Comparison of ENCODE assay signal across 13 cellular contexts in the genomic region with DNA sequence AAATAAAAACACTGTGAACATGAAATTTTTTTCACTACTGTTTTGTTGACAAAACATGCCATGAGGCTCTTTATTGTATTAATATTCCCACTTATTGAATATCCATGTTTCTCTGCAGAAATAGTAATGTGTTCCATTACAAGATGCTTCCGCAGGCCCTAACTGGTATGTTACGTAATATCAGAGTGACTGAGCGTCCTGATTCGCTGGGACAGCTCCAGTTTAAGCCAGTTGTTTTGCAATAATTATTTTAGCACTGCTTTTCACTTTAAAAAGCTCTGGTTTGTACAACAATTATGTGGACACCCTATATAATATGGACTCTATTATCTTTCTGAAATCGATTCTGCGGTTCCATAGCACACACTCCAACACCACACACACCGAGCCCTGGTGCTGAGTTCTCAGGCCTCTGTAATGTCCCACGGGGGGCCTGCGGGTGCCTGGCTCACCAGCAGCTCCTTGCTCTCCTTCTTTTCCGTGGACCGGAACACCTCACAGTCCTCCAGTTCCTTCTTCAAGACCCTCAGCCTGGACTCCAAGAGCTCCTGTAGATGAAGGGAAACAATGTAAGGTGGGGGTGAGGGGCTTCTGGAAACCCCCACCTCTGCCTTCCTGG. TPM values are rescaled to one million over a fixed set of nuclear protein-coding genes. Genes with fewer than 3 reads are reported as not detected.
DNase-seq lines count a peak whose midpoint lies in the region; ATAC-seq and TF ChIP-seq lines count a peak whose summit lies in the region.
"Had no signal": no experiment of that assay in that cellular context is flagged by ENCODE, and none has a peak within 500 bp of the region (broad histone marks: within the 10 kb centered on the region; RNA-seq: fewer than 3 reads in every experiment).

No MANE protein-coding gene starts in this region.

- peaks cover 26% of the 10 kb centered on the region for H3K23me2 ChIP-seq in H9 (ENCODE audit: insufficient read length, low read depth, low read length, poor library complexity, severe bottlenecking)

- H4K8ac ChIP-seq in H9 (replicated peaks; ENCODE audit: insufficient read length, low read depth, low read length), result no peak overlapping the region

- no peak overlapping the region for H2BK15ac ChIP-seq in H9 (ENCODE audit: low read depth, low read length)

- no peak overlapping the region for H2BK20ac ChIP-seq in H9 (ENCODE audit: low read depth, low read length, poor library complexity, severe bottlenecking)

- H3K27me3 Mint-ChIP-seq in H9 (ENCODE audit: low read depth), result peaks cover 90% of the 10 kb centered on the region
- peaks cover 15% of the 10 kb centered on the region for H3K27me3 Mint-ChIP-seq in T-helper 17 cell

- no peak overlapping the region; a peak in 1 of 7 replicates for H3K27ac Mint-ChIP-seq in H9
- H3K27ac Mint-ChIP-seq in T-helper 17 cell, result no peak overlapping the region

- no peak overlapping the region for H2AK5ac ChIP-seq in H9 (ENCODE audit: insufficient read length, low read length)

- H3K9me3 Mint-ChIP-seq in H9, result peaks cover 11 to 16% of the 10 kb centered on the region in 2 experiments; a peak in 3 of 5 replicates

- H3K36me3 Mint-ChIP-seq in H9 (ENCODE audit: insufficient read depth in 1 of 3, low read depth in 3 of 3) (peaks cover 0 to 8% (median 0%) of the 10 kb centered on the region in 3 experiments; a peak in 2 of 7 replicates), T-helper 17 cell (ENCODE audit: low read depth) (peaks cover 7% of the 10 kb centered on the region)

- H3K27me3 ChIP-seq in H9 (ENCODE audit: insufficient read depth, low read length), result peaks cover 26% of the 10 kb centered on the region; the same call in 1 of the 2 replicates
- H3K27me3 ChIP-seq in skeletal muscle tissue (ENCODE audit: control insufficient read depth in 3 of 3, insufficient read depth in 3 of 3, low read length in 3 of 3), result no peaks in the 10 kb centered on the region

- H3K27ac ChIP-seq in H9 (ENCODE audit: insufficient read length, low read depth, low read length) (no peak overlapping the region), skeletal muscle tissue (ENCODE audit: low read depth, low read length) (peak overlapping the region; percentile 90)

- H2BK120ac ChIP-seq in H9 (ENCODE audit: low read depth, low read length, poor library complexity, severe bottlenecking), result no peak overlapping the region

- H4K5ac ChIP-seq in H9 (ENCODE audit: insufficient read length, low read depth, low read length), result no peak overlapping the region

- peak overlapping the region; percentile 92 for H3K4me2 ChIP-seq in H9 (ENCODE audit: insufficient read depth, insufficient read length, low read length)

- H2BK12ac ChIP-seq in H9 (ENCODE audit: insufficient read length, low read depth, low read length), result no peak overlapping the region

- WGBS in H9 (ENCODE audit: extremely low coverage, insufficient read length, low lambda C conversion rate), result no CpG with 5 or more reads among the region's 11 CpGs

- H2AFZ ChIP-seq in H9 (ENCODE audit: low read length), result no peak overlapping the region

- no peak overlapping the region for H2BK5ac ChIP-seq in H9 (ENCODE audit: insufficient read length, low read length)

- no peaks in the 10 kb centered on the region for H3K79me1 ChIP-seq in H9 (ENCODE audit: insufficient read depth, low read depth, low read length, poor library complexity, severe bottlenecking)

- H4K91ac ChIP-seq in H9 (ENCODE audit: insufficient read length, low read depth, low read length), result no peak overlapping the region

- no peak overlapping the region for H3T11ph ChIP-seq in H9 (ENCODE audit: low read length)

- H3K18ac ChIP-seq in H9 (ENCODE audit: insufficient read length, low read depth, low read length), result no peak overlapping the region

- H3K9ac ChIP-seq in H9 (ENCODE audit: extremely low read depth, insufficient read length, low read length), result no peak overlapping the region
- peak overlapping the region; percentile 52 to 93 (median 81) for H3K9ac ChIP-seq in skeletal muscle tissue (ENCODE audit: low read depth in 1 of 3, low read length in 3 of 3)

- ATAC-seq in T-helper 17 cell, result no peak
- ATAC-seq in GM18505 (IDR thresholded peaks at IDR 0.05; ENCODE audit: unreplicated experiment), result no peak
- ATAC-seq in GM18511 (IDR thresholded peaks at IDR 0.05; ENCODE audit: unreplicated experiment), result no peak

- DNase-seq in H9 (no peak), T-helper 17 cell (no peak), fibroblast of pulmonary artery (ENCODE audit: low read depth) (peak; percentile 70), amygdala (lab: John Stamatoyannopoulos, UW) (no peak)
- DNase-seq in activated CD4-positive, alpha-beta T cell treated with anti-CD3 and anti-CD28 coated beads for 4 hours, result no peak
- DNase-seq: activated gamma-delta T cell treated with Interleukin-2 at 50 U/mL for 16 hours, erythroblast, NCI-H446 treated with DMSO at 0.1 percent for 48 hours, SW 1271 had no signal

- H3K56ac ChIP-seq in H9 (ENCODE audit: insufficient read length, low read depth, low read length), result no peak overlapping the region

- peaks cover 5% of the 10 kb centered on the region; the same call in 1 of the 2 replicates for H3K4me1 ChIP-seq in H9 (ENCODE audit: insufficient read depth, low read length)
- peaks cover 50 to 67% (median 53%) of the 10 kb centered on the region in 3 donors for H3K4me1 ChIP-seq in skeletal muscle tissue (ENCODE audit: control insufficient read depth in 3 of 3, insufficient read depth in 3 of 3, low read length in 3 of 3)

- no peaks in the 10 kb centered on the region for H4K20me1 ChIP-seq in H9 (ENCODE audit: control insufficient read depth, insufficient read depth, insufficient read length)

- no peak overlapping the region for H3K4ac ChIP-seq in H9 (ENCODE audit: low read depth, low read length)

- H3K4me3 Mint-ChIP-seq in H9 (peak overlapping the region; percentile 66 to 88; a peak in 4 of 5 replicates), T-helper 17 cell (peak overlapping the region; percentile 93)

- no peak for TF ChIP-seq CTCF in H9 (conservative IDR thresholded peaks at IDR 0.05)
- TF ChIP-seq CTCF in fibroblast of pulmonary artery (IDR thresholded peaks at IDR 0.05; ENCODE audit: low read length, missing control alignments), result no peak

- no peaks in the 10 kb centered on the region for H3K9me3 ChIP-seq in H9 (ENCODE audit: control insufficient read depth, low read depth, low read length)
- H3K9me3 ChIP-seq in T-helper 17 cell (ENCODE audit: control insufficient read depth, low read length, poor library complexity, severe bottlenecking), result no peaks in the 10 kb centered on the region
- no peaks in the 10 kb centered on the region for H3K9me3 ChIP-seq in skeletal muscle tissue (ENCODE audit: control insufficient read depth in 3 of 3, low read length in 3 of 3)

- peaks cover 47 to 56% of the 10 kb centered on the region in 2 experiments for H3K4me1 Mint-ChIP-seq in H9
- H3K4me1 Mint-ChIP-seq in T-helper 17 cell, result peaks cover 32% of the 10 kb centered on the region

- no peak overlapping the region for H3K23ac ChIP-seq in H9 (ENCODE audit: insufficient read length, low read depth, low read length)

- H3K4me3 ChIP-seq in fibroblast of pulmonary artery (replicated peaks; ENCODE audit: low read depth, low read length) (no peak overlapping the region), skeletal muscle tissue (ENCODE audit: low read length in 3 of 3) (peak overlapping the region; percentile 67 to 88 (median 82))

- peaks cover 16 to 33% (median 18%) of the 10 kb centered on the region in 3 donors for H3K36me3 ChIP-seq in skeletal muscle tissue (ENCODE audit: control insufficient read depth in 3 of 3, insufficient read depth in 3 of 3, low read length in 3 of 3)

- no peak for TF ChIP-seq POLR2A in GM18505 (IDR thresholded peaks at IDR 0.05; ENCODE audit: borderline replicate concordance, extremely low read depth, insufficient read depth, insufficient read length)

- no peaks in the 10 kb centered on the region for H3K79me2 ChIP-seq in H9 (ENCODE audit: insufficient read depth, low read length)

- H3K14ac ChIP-seq in H9 (ENCODE audit: insufficient read depth, low read length), result no peak overlapping the region

RNA-seq across cellular contexts. Expression of a gene that starts 1.8 kb away (rescaled TPM):
- not detected in 2 replicates for total RNA-seq in H9 (2021)
- total RNA-seq in T-helper 17 cell, result 1 to 10 TPM; 2.2 to 3.5 TPM
- total RNA-seq in skeletal muscle tissue, result 9.9 TPM

RNA-seq across cellular contexts. Expression of a gene that starts 19.9 kb away (rescaled TPM):
- total RNA-seq in H9 (2021), result 33.5 and 34.2 TPM in 2 replicates
- total RNA-seq in T-helper 17 cell, result 10 to 100 TPM; 23.4 to 29.6 TPM
- total RNA-seq in skeletal muscle tissue, result 15.1 TPM

RNA-seq across cellular contexts. Expression of a gene that starts 40.5 kb away (rescaled TPM):
- 2,548 and 2,552 TPM in 2 replicates for total RNA-seq in H9 (2021)
- total RNA-seq in T-helper 17 cell, result 1,000 to 10,000 TPM; 2,138 to 2,163 TPM
- total RNA-seq in skeletal muscle tissue, result 4,748 TPM

RNA-seq across cellular contexts. Expression of a gene that starts 55.8 kb away (rescaled TPM):
- not detected in 2 replicates for total RNA-seq in H9 (2021)
- total RNA-seq in T-helper 17 cell, result not detected
- not detected for total RNA-seq in skeletal muscle tissue
- total RNA-seq: mononuclear cell had no signal

RNA-seq across cellular contexts. Expression of a gene that starts 57.7 kb away (rescaled TPM):
- total RNA-seq in H9 (2021) (5.1 and 5.7 TPM in 2 replicates), T-helper 17 cell (10 to 100 TPM; 32.2 to 34.6 TPM), skeletal muscle tissue (4.2 TPM)
